13 cellular contexts compared by ENCODE assay signal in the genomic region with DNA sequence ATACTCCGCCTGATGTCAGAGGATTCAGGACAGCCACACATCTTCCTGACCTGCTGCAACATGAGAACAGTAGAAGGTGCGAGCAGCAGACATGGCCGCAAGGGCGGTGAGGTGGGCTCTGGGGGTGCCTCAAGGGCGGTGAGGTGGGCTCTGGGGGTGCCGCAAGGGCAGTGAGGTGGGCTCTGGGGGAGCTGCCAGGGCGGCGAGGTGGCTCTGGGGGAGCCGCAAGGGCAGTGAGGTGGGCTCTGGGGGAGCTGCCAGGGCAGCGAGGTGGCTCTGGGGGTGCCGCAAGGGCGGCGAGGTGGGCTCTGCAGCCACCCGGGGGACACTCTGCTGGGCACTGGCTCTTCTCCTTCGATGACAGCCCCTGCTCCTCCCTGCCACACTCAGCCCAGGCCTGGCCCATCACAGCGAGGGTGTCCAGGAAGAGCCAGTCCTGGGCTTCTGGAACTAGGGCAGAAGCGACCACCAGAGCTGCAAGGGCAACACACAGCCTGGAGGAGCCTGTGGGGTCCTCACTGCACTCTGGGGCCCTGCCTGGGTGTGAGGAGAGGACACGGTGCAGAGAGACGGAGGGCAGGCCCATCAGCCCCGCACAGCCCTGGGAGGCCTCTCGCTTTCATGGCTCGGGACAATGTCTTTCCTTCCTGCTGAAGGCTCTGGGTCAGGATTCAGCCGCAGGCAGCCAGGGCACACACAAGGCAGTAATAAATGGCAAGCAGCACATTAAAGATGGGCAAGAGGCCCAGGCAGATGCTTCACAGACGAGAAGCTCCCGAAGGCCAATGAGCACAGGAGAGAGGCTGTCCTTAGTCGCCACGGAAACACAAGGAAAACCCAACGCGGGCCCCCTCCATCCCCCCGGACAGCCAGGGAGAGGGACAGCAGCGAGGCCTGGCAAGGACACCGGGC. TPM values are rescaled to one million over a fixed set of nuclear protein-coding genes. Genes with fewer than 3 reads are reported as not detected.
A peak's percentile ranks its signal among the peaks of the same experiment; 100 is the strongest.
DNase-seq lines count a peak whose midpoint lies in the region; ATAC-seq, FAIRE-seq and TF ChIP-seq lines count a peak whose summit lies in the region.
"Had no signal": no experiment of that assay in that cellular context is flagged by ENCODE, and none has a peak within 500 bp of the region (broad histone marks: within the 10 kb centered on the region; RNA-seq: fewer than 3 reads in every experiment).

No MANE protein-coding gene starts in this region.

- no peaks in the 10 kb centered on the region for H3K27me3 ChIP-seq in pancreas

- intact Hi-C loops in pancreas (cut with DNase I): no loop called here

- no peaks in the 10 kb centered on the region for H3K9me3 ChIP-seq in pancreas

- no peak overlapping the region for H3K27ac ChIP-seq in pancreas
- H3K27ac ChIP-seq: 22Rv1, coronary artery had no signal

- ATAC-seq in pancreas (peak in 3 of 4 donors; percentile 24 to 60 (median 55)), HG03135 (IDR thresholded peaks at IDR 0.05; ENCODE audit: unreplicated experiment) (no peak), GM18861 (IDR thresholded peaks at IDR 0.05; ENCODE audit: unreplicated experiment) (no peak)

- no peak for FAIRE-seq in pancreas (lab: Jason Lieb, UNC)

- no peaks in the 10 kb centered on the region for H3K36me3 ChIP-seq in pancreas

- H3K4me1 ChIP-seq in pancreas: no peaks in the 10 kb centered on the region

- no peak overlapping the region for H3K4me3 ChIP-seq in pancreas
- H3K4me3 ChIP-seq: coronary artery had no signal

- 59 to 64% methylated on average over 30 to 32 of the region's 32 CpGs for WGBS in pancreas, 2 donors

- DNase-seq in DMS 273 (lab: John Stamatoyannopoulos, UW; ENCODE audit: unreplicated experiment) (peak; percentile 47), DMS 273 treated with DMSO at 0.1 percent for 48 hours (lab: John Stamatoyannopoulos, UW) (no peak), NCI-H345 treated with DMSO at 0.1 percent for 48 hours (lab: John Stamatoyannopoulos, UW; ENCODE audit: unreplicated experiment) (peak; percentile 14), epidermal melanocyte (ENCODE audit: insufficient read length, low spot score) (peak; percentile 70), pancreas (peak in 3 of 6 donors; percentile 18 to 53 (median 48)), iPS-NIHi11 (ENCODE audit: low spot score) (no peak)
- DNase-seq: activated CD4-positive, alpha-beta T cell treated with anti-CD3 and anti-CD28 coated beads for 48 hours; activated gamma-delta T cell treated with Interleukin-2 at 50 U/mL for 16 hours; NCI-H82 had no signal

- TF ChIP-seq CTCF in pancreas (IDR thresholded peaks at IDR 0.05): no peak

RNA-seq across cellular contexts. Expression of gene STK32C, which starts 42.5 kb away (rescaled TPM):
- 1 to 10 TPM; 3.3 to 6.3 (median 4.2) TPM for total RNA-seq in pancreas
- 10 to 100 TPM in 1 of 2 donors, 1 to 10 TPM in 1; 9.9 to 13.2 TPM for polyA plus RNA-seq in pancreas

Comparison
In these comparisons a context has a peak if more than half of its experiments do, and no peak if none do; other contexts are left out.
1. DNase-seq: peak in DMS 273 (single experiment), NCI-H345 treated with DMSO at 0.1 percent for 48 hours (single experiment) and epidermal melanocyte (single experiment); none in DMS 273 treated with DMSO at 0.1 percent for 48 hours (single experiment) and iPS-NIHi11 (single experiment).
2. ATAC-seq: peak in pancreas (3 of 4); none in HG03135 (single experiment) and GM18861 (single experiment).